In the genomic region with DNA sequence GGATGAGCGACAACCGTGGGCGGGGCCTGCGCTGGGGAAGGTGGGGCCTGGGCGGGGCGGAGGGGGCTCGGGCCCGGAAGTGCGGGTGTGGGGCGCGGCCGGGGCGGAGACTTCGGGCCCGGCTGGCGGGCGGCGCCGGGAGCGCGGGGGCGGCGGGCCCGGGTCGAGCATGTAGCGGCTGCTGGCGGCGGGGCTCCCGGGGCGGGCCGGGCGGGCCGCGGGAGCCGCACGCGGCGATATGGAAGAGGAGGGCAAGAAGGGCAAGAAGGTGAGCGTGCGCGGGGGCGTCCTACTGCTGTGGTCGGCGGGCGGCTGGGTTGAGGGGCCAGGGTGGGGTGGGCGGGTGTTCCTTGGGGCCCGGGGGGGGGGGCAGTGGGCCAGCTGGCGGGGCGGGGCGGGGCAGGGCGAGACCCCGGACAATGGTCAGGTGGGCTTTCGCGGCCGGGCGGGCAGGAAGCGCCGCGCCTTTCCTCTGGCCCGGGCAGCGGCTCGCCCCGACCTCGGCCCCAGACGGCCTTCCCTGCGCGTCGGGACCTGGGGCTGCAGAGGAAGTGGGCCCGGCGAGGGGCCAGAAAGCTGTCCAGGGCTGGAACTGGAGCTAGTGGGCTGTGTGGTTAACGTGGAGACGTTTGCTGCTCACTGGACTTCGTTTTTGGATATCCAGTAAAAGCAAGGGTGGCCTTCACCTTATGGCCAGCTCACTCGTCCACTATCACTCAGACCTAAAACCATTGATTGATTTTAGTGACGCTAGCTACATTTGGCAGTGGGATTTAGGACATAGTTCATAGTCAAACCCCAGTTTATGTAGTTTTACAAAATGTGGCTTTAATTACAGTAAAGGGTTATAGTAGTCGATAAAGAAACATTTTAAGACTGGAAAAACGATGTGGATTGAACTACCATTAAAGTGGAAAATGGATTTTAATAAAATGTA, we compare ENCODE assay signal across 8 cellular contexts. TPM values are rescaled to one million over a fixed set of nuclear protein-coding genes. Genes with fewer than 3 reads are reported as not detected.
DNase-seq lines count a peak whose midpoint lies in the region; ATAC-seq and TF ChIP-seq lines count a peak whose summit lies in the region.

A gene (plus strand): TSS at position 106 of the 937 bp plus-strand sequence. CDS start 133 bp downstream, at position 239.

- TF ChIP-seq CTCF in Caco-2 (IDR thresholded peaks at IDR 0.05; ENCODE audit: insufficient read depth in 1 of 2, low read depth in 1 of 2, low read length in 1 of 2, severe bottlenecking in 1 of 2, unreplicated experiment in 1 of 2) (no peak), breast epithelium (IDR thresholded peaks at IDR 0.05) (no peak)

- H3K9me3 Mint-ChIP-seq in Caco-2 (ENCODE audit: unreplicated experiment) = no peaks in the 10 kb centered on the region
- H3K9me3 Mint-ChIP-seq in immature natural killer cell = no peaks in the 10 kb centered on the region

- intact Hi-C loops in Caco-2 (cut with micrococcal nuclease; ENCODE audit: unreplicated experiment) (loop anchor here (2.0 kb wide), 1 partner anchor 110 kb away; a partner anchor contains a TSS), breast epithelium (cut with DNase I; ENCODE audit: low total_unique reads) (no loop called here)

- H3K4me3 Mint-ChIP-seq in Caco-2 (ENCODE audit: unreplicated experiment) (peak within 1 kb of the TSS; percentile 79), immature natural killer cell (peak within 1 kb of the TSS; percentile 96 to 100 (median 98))

- BruUV-seq in Caco-2 (replicated peaks; lab: Mats Ljungman, UMichigan) = TSS peak; percentile 51

- peaks cover 12% of the 10 kb centered on the region for H3K36me3 Mint-ChIP-seq in Caco-2 (ENCODE audit: insufficient read depth, unreplicated experiment)
- peaks cover 0 to under 1% (median 0%) of the 10 kb centered on the region in 3 donors for H3K36me3 Mint-ChIP-seq in immature natural killer cell

- H3K4me1 ChIP-seq in Caco-2 (peaks cover 15% of the 10 kb centered on the region), breast epithelium (peaks cover 0 to 6% of the 10 kb centered on the region in 2 donors)

- H3K27ac Mint-ChIP-seq in Caco-2 (ENCODE audit: unreplicated experiment) (peak within 1 kb of the TSS; percentile 95), immature natural killer cell (peak within 1 kb of the TSS; percentile 92 to 99 (median 96))

- no peak for TF ChIP-seq POLR2A in breast epithelium (IDR thresholded peaks at IDR 0.05)

- no peaks in the 10 kb centered on the region for H3K27me3 ChIP-seq in Caco-2 (replicated peaks; ENCODE audit: control insufficient read depth, insufficient read depth, low read length)
- no peaks in the 10 kb centered on the region for H3K27me3 ChIP-seq in breast epithelium

- H3K4me1 Mint-ChIP-seq in Caco-2 (ENCODE audit: low read depth, unreplicated experiment) = peaks cover 16% of the 10 kb centered on the region
- H3K4me1 Mint-ChIP-seq in immature natural killer cell = peaks cover 34 to 45% of the 10 kb centered on the region in 2 donors

- CTCF ChIA-PET in Caco-2 (lab: Charles Lee) = interaction anchor here (0.6 to 1.8 kb wide), 23 partner anchors 13 to 1751 kb away, joined by 3 to 29 read pairs (median 4); a partner anchor contains a TSS

- peak in 1 of 2 experiments; percentile 54 for DNase-seq in Caco-2
- DNase-seq in NOMO-1 (lab: John Stamatoyannopoulos, UW; ENCODE audit: unreplicated experiment in 2 of 2) = peak; percentile 34 to 47
- DNase-seq in breast epithelium (ENCODE audit: low spot score in 2 of 2) = no peak
- DNase-seq in immature natural killer cell = peak in 2 of 3 donors; percentile 32 to 34
- no peak for DNase-seq in middle frontal gyrus (ENCODE audit: extremely low spot score, low spot score)
- no peak for DNase-seq in stimulated activated CD4-positive, alpha-beta T cell treated with anti-CD3 and anti-CD28 coated beads, Interleukin-15, amount 100 ng/mL, for 24 hours

- no peaks in the 10 kb centered on the region for H3K27me3 Mint-ChIP-seq in Caco-2 (ENCODE audit: insufficient read depth, unreplicated experiment)
- peaks cover 4 to 8% (median 6%) of the 10 kb centered on the region in 3 donors for H3K27me3 Mint-ChIP-seq in immature natural killer cell (ENCODE audit: low read depth in 3 of 3)

- POLR2A ChIA-PET in Caco-2 (lab: Charles Lee) = interaction anchor here (0.6 to 4.1 kb wide), 20 partner anchors 14 to 1296 kb away, joined by 3 to 73 read pairs (median 6); a partner anchor contains a TSS

- H3K27ac ChIP-seq in breast epithelium = peak within 1 kb of the TSS; percentile 86 to 93
- peak within 1 kb of the TSS; percentile 87 to 98 (median 94) for H3K27ac ChIP-seq in skin epidermis

- H3K9me3 ChIP-seq in Caco-2 (no peaks in the 10 kb centered on the region), breast epithelium (no peaks in the 10 kb centered on the region)

- ATAC-seq in GM21528 (IDR thresholded peaks at IDR 0.05; ENCODE audit: low FRiP score, unreplicated experiment) = peak; percentile 11

- H3K36me3 ChIP-seq in Caco-2 (ENCODE audit: control insufficient read depth, insufficient read depth, low read length) (no peaks in the 10 kb centered on the region), breast epithelium (no peaks in the 10 kb centered on the region)

- H3K4me3 ChIP-seq in Caco-2 (ENCODE audit: low read depth, low read length) = peak within 1 kb of the TSS; percentile 78
- H3K4me3 ChIP-seq in breast epithelium = peak within 1 kb of the TSS; percentile 65 to 91 (median 78)
- H3K4me3 ChIP-seq in skin epidermis = peak within 1 kb of the TSS; percentile 64 to 90 (median 87)

RNA-seq across cellular contexts. Expression of the gene that starts here (rescaled TPM):
- total RNA-seq in Caco-2 (2022) (28.1 and 28.2 TPM in 2 replicates), breast epithelium (10 to 100 TPM; 32.3 to 45.3 (median 35.4) TPM)
- 100 to 1,000 TPM in 2 of 3 donors, 10 to 100 TPM in 1; 60.4 to 120 (median 103) TPM for polyA plus RNA-seq in immature natural killer cell

Comparison
In these comparisons a context has a peak if more than half of its experiments do, and no peak if none do; other contexts are left out.
1. DNase-seq: peak in NOMO-1 (2 of 2) and immature natural killer cell (2 of 3); none in breast epithelium (0 of 2), middle frontal gyrus (single experiment) and stimulated activated CD4-positive, alpha-beta T cell treated with anti-CD3 and anti-CD28 coated beads, Interleukin-15, amount 100 ng/mL, for 24 hours (single experiment).
2. Peak in every context shown above with its lines, with median percentiles within 50 percentile points of each other: H3K4me3 ChIP-seq.